In genomic region chr20:3129094-3129493, GRCh38 we compare ENCODE assay signal across 33 cellular contexts. TPM values are rescaled to one million over a fixed set of nuclear protein-coding genes. Genes with fewer than 3 reads are reported as not detected.
"Had no signal": no experiment of that assay in that cellular context is flagged by ENCODE, and none has a peak within 500 bp of the region (broad histone marks: within the 10 kb centered on the region; RNA-seq: fewer than 3 reads in every experiment).

No MANE protein-coding gene starts in this region.

- DNase-seq: activated CD4-positive, alpha-beta memory T cell treated with anti-CD3 and anti-CD28 coated beads, Interleukin-2, amount 10 ng/mL, durations not matched to agents 7 days and 5 days; activated CD4-positive, alpha-beta T cell treated with anti-CD3 and anti-CD28 coated beads for 1 hour; activated CD4-positive, alpha-beta T cell treated with anti-CD3 and anti-CD28 coated beads, Interleukin-2, amount 10 ng/mL, durations not matched to agents 7 days and 5 days; activated CD8-positive, alpha-beta memory T cell treated with anti-CD3 and anti-CD28 coated beads, Interleukin-2, amount 50 U/mL, for 48 hours; activated effector memory CD4-positive, alpha-beta T cell treated with Interleukin-2 at 50 U/mL for 16 hours; activated naive CD4-positive, alpha-beta T cell treated with Interleukin-2 at 50 U/mL for 16 hours; activated naive CD8-positive, alpha-beta T cell treated with anti-CD3 and anti-CD28 coated beads, Interleukin-2, amount 10 ng/mL, durations not matched to agents 7 days and 5 days; caudate nucleus; endodermal cell; foreskin fibroblast; heart right ventricle; lower lobe of right lung; mesendoderm; retina; sigmoid colon; small intestine; stimulated activated CD4-positive, alpha-beta T cell treated with anti-CD3 and anti-CD28 coated beads, Interleukin-4, amount 100 ng/mL, for 4 hours; stimulated activated naive B cell treated with anti-CD40 and anti-IgM and Interleukin-4, amounts not matched to agents 10 μg/mL and 1 μg/mL and 100 μg/mL, for 72 hours; stomach; SW 1271; T-helper 17 cell; thyroid gland; upper lobe of left lung had no signal

- ATAC-seq: esophagus mucosa; natural killer cell treated with Interleukin-12 subunit alpha and Interleukin-12 subunit beta and Interleukin-15 and Interleukin-18, amount 100 ng/mL, for 72 hours; stimulated activated naive B cell treated with anti-CD40 and anti-IgM and Interleukin-4, amounts not matched to agents 10 μg/mL and 1 μg/mL and 100 μg/mL, for 72 hours; T-helper 17 cell had no signal

- H3K4me3 ChIP-seq: ascending aorta, heart right ventricle, lower lobe of right lung, sigmoid colon, stomach, thyroid gland, upper lobe of left lung, vagina had no signal

- H3K9me3 ChIP-seq: ascending aorta, heart right ventricle, lower lobe of right lung, sigmoid colon, thyroid gland, vagina had no signal

- H3K4me1 ChIP-seq: ascending aorta, lower lobe of right lung, thyroid gland, vagina had no signal

- H3K4me3 Mint-ChIP-seq: activated CD4-positive, alpha-beta memory T cell treated with anti-CD3 and anti-CD28 coated beads, Interleukin-2, amount 10 ng/mL, durations not matched to agents 7 days and 5 days; activated CD4-positive, alpha-beta T cell treated with anti-CD3 and anti-CD28 coated beads, Interleukin-2, amount 10 ng/mL, durations not matched to agents 7 days and 5 days; activated naive CD8-positive, alpha-beta T cell treated with anti-CD3 and anti-CD28 coated beads, Interleukin-2, amount 10 ng/mL, durations not matched to agents 7 days and 5 days; brain; dendritic cell treated with granulocyte-macrophage colony-stimulating factor and Interleukin-4, amounts not matched to agents 40 ng/mL and 50 ng/mL, for 4 days; endodermal cell; natural killer cell treated with Interleukin-12 subunit alpha and Interleukin-12 subunit beta and Interleukin-15 and Interleukin-18, amount 100 ng/mL, for 72 hours; stimulated activated naive B cell treated with anti-CD40 and anti-IgM and Interleukin-4, amounts not matched to agents 10 μg/mL and 1 μg/mL and 100 μg/mL, for 72 hours; T-helper 17 cell had no signal

- H3K27ac Mint-ChIP-seq: activated CD4-positive, alpha-beta memory T cell treated with anti-CD3 and anti-CD28 coated beads, Interleukin-2, amount 10 ng/mL, durations not matched to agents 7 days and 5 days; activated CD4-positive, alpha-beta T cell treated with anti-CD3 and anti-CD28 coated beads, Interleukin-2, amount 10 ng/mL, durations not matched to agents 7 days and 5 days; activated naive CD8-positive, alpha-beta T cell treated with anti-CD3 and anti-CD28 coated beads, Interleukin-2, amount 10 ng/mL, durations not matched to agents 7 days and 5 days; brain; dendritic cell treated with granulocyte-macrophage colony-stimulating factor and Interleukin-4, amounts not matched to agents 40 ng/mL and 50 ng/mL, for 4 days; endodermal cell; natural killer cell treated with Interleukin-12 subunit alpha and Interleukin-12 subunit beta and Interleukin-15 and Interleukin-18, amount 100 ng/mL, for 72 hours; stimulated activated naive B cell treated with anti-CD40 and anti-IgM and Interleukin-4, amounts not matched to agents 10 μg/mL and 1 μg/mL and 100 μg/mL, for 72 hours; T-helper 17 cell had no signal

- H3K27ac ChIP-seq: ascending aorta, heart right ventricle, lower lobe of right lung, sigmoid colon, stomach, thyroid gland, upper lobe of left lung, vagina had no signal

- H3K4me1 Mint-ChIP-seq: activated naive CD8-positive, alpha-beta T cell treated with anti-CD3 and anti-CD28 coated beads, Interleukin-2, amount 10 ng/mL, durations not matched to agents 7 days and 5 days; brain; endodermal cell had no signal

- H3K27me3 Mint-ChIP-seq: activated CD4-positive, alpha-beta memory T cell treated with anti-CD3 and anti-CD28 coated beads, Interleukin-2, amount 10 ng/mL, durations not matched to agents 7 days and 5 days; activated CD4-positive, alpha-beta T cell treated with anti-CD3 and anti-CD28 coated beads, Interleukin-2, amount 10 ng/mL, durations not matched to agents 7 days and 5 days; activated naive CD8-positive, alpha-beta T cell treated with anti-CD3 and anti-CD28 coated beads, Interleukin-2, amount 10 ng/mL, durations not matched to agents 7 days and 5 days; brain; dendritic cell treated with granulocyte-macrophage colony-stimulating factor and Interleukin-4, amounts not matched to agents 40 ng/mL and 50 ng/mL, for 4 days; natural killer cell treated with Interleukin-12 subunit alpha and Interleukin-12 subunit beta and Interleukin-15 and Interleukin-18, amount 100 ng/mL, for 72 hours; stimulated activated naive B cell treated with anti-CD40 and anti-IgM and Interleukin-4, amounts not matched to agents 10 μg/mL and 1 μg/mL and 100 μg/mL, for 72 hours; T-helper 17 cell had no signal

- H3K36me3 ChIP-seq: ascending aorta, heart right ventricle, lower lobe of right lung, sigmoid colon, thyroid gland had no signal

- H3K9me3 Mint-ChIP-seq: natural killer cell treated with Interleukin-12 subunit alpha and Interleukin-12 subunit beta and Interleukin-15 and Interleukin-18, amount 100 ng/mL, for 72 hours had no signal

- H3K27me3 ChIP-seq: ascending aorta, heart right ventricle, sigmoid colon, stomach, thyroid gland, upper lobe of left lung, vagina had no signal

- H3K36me3 Mint-ChIP-seq: natural killer cell treated with Interleukin-12 subunit alpha and Interleukin-12 subunit beta and Interleukin-15 and Interleukin-18, amount 100 ng/mL, for 72 hours had no signal

RNA-seq across cellular contexts. Expression of gene AVP, which starts 44.6 kb away (rescaled TPM):
- total RNA-seq: activated CD4-positive, alpha-beta memory T cell treated with anti-CD3 and anti-CD28 coated beads, Interleukin-2, amount 10 ng/mL, durations not matched to agents 7 days and 5 days; activated CD4-positive, alpha-beta T cell treated with anti-CD3 and anti-CD28 coated beads, Interleukin-2, amount 10 ng/mL, durations not matched to agents 7 days and 5 days; activated naive CD8-positive, alpha-beta T cell treated with anti-CD3 and anti-CD28 coated beads, Interleukin-2, amount 10 ng/mL, durations not matched to agents 7 days and 5 days; ascending aorta; endodermal cell; esophagus mucosa; heart right ventricle; kidney epithelial cell; lower lobe of right lung; mononuclear cell; natural killer cell treated with Interleukin-12 subunit alpha and Interleukin-12 subunit beta and Interleukin-15 and Interleukin-18, amount 100 ng/mL, for 72 hours; osteocyte; posterior vena cava; sigmoid colon; stomach; T-helper 17 cell; thyroid gland; upper lobe of left lung; vagina had no signal
- polyA plus RNA-seq: heart right ventricle, sigmoid colon, stomach had no signal

RNA-seq across cellular contexts. Expression of gene OXT, which starts 57.7 kb away (rescaled TPM):
- total RNA-seq: activated CD4-positive, alpha-beta memory T cell treated with anti-CD3 and anti-CD28 coated beads, Interleukin-2, amount 10 ng/mL, durations not matched to agents 7 days and 5 days; activated CD4-positive, alpha-beta T cell treated with anti-CD3 and anti-CD28 coated beads, Interleukin-2, amount 10 ng/mL, durations not matched to agents 7 days and 5 days; ascending aorta; endodermal cell; esophagus mucosa; kidney epithelial cell; lower lobe of right lung; mononuclear cell; natural killer cell treated with Interleukin-12 subunit alpha and Interleukin-12 subunit beta and Interleukin-15 and Interleukin-18, amount 100 ng/mL, for 72 hours; osteocyte; posterior vena cava; sigmoid colon; stomach; thyroid gland; vagina had no signal
